8 cellular contexts compared by ENCODE assay signal in the genomic region with DNA sequence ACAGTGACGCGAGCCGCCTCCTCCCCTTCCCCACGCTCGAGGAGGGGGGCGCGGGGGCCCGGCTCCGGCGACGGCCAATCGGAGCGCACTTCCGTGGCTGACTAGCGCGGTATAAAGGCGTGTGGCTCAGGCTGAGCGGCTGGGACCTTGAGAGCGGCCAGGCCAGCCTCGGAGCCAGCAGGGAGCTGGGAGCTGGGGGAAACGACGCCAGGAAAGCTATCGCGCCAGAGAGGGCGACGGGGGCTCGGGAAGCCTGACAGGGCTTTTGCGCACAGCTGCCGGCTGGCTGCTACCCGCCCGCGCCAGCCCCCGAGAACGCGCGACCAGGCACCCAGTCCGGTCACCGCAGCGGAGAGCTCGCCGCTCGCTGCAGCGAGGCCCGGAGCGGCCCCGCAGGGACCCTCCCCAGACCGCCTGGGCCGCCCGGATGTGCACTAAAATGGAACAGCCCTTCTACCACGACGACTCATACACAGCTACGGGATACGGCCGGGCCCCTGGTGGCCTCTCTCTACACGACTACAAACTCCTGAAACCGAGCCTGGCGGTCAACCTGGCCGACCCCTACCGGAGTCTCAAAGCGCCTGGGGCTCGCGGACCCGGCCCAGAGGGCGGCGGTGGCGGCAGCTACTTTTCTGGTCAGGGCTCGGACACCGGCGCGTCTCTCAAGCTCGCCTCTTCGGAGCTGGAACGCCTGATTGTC. TPM values are rescaled to one million over a fixed set of nuclear protein-coding genes. Genes with fewer than 3 reads are reported as not detected.
DNase-seq lines count a peak whose midpoint lies in the region; ATAC-seq and TF ChIP-seq lines count a peak whose summit lies in the region.

Gene JUNB, plus strand, starts transcription at position 142 of the 703 bp plus-strand sequence. Its CDS starts 286 bp downstream, at position 428.

- ATAC-seq in DND-41 (ENCODE audit: insufficient read depth, low read depth) (peak; percentile 70), GM23338 (peak; percentile 20), gastroesophageal sphincter (peak; percentile 54)

- peak; percentile 26 for TF ChIP-seq CTCF in DND-41 (IDR thresholded peaks at IDR 0.05; ENCODE audit: borderline replicate concordance, extremely low read depth, low read length, poor library complexity, severe bottlenecking)
- TF ChIP-seq CTCF in GM23338 (conservative IDR thresholded peaks at IDR 0.05; ENCODE audit: low read depth in 2 of 2): no peak
- no peak for TF ChIP-seq CTCF in NB4 (IDR thresholded peaks at IDR 0.05; ENCODE audit: low read depth, low read length)
- no peak; the same call in 1 of the 2 replicates for TF ChIP-seq CTCF in SK-N-SH (IDR thresholded peaks at IDR 0.05)
- TF ChIP-seq CTCF in gastroesophageal sphincter (IDR thresholded peaks at IDR 0.05): peak in 1 of 4 experiments; percentile 26

- H3K9me3 ChIP-seq in DND-41 (ENCODE audit: insufficient read depth, low read length, severe bottlenecking): no peaks in the 10 kb centered on the region
- no peaks in the 10 kb centered on the region for H3K9me3 ChIP-seq in SK-N-SH
- H3K9me3 ChIP-seq in gastroesophageal sphincter: no peaks in the 10 kb centered on the region

- H3K27ac ChIP-seq in DND-41 (ENCODE audit: low read length) (peak within 1 kb of the TSS; percentile 89), GM23338 (ENCODE audit: low read depth) (peak within 1 kb of the TSS; percentile 87), SK-N-SH (ENCODE audit: low read depth in 2 of 2, low read length in 1 of 2) (peak within 1 kb of the TSS; percentile 96 to 97), gastroesophageal sphincter (peak within 1 kb of the TSS; percentile 89 to 100 (median 98)), substantia nigra (ENCODE audit: low read depth, low read length, poor library complexity, severe bottlenecking) (peak within 1 kb of the TSS; percentile 99)

- H3K27ac Mint-ChIP-seq in GM23338: no peak within 1 kb of the TSS

- peaks cover 3% of the 10 kb centered on the region; the same call in 2 of the 3 replicates for H3K9me3 Mint-ChIP-seq in GM23338

- peak; percentile 100 for TF ChIP-seq POLR2A in NB4 (IDR thresholded peaks at IDR 0.05; ENCODE audit: extremely low read depth, insufficient read length)
- peak; percentile 100 for TF ChIP-seq POLR2A in gastroesophageal sphincter (IDR thresholded peaks at IDR 0.05)

- H2AFZ ChIP-seq in DND-41 (ENCODE audit: low read depth, low read length) (peak within 1 kb of the TSS; percentile 66), GM23338 (peak within 1 kb of the TSS; percentile 78), SK-N-SH (ENCODE audit: low read depth) (peak within 1 kb of the TSS; percentile 63; the same call in 1 of the 2 replicates)

- peak; percentile 20; the same call in 1 of the 2 replicates for TF ChIP-seq RAD21 in SK-N-SH (IDR thresholded peaks at IDR 0.05; ENCODE audit: low read length)

- peak within 1 kb of the TSS; percentile 79 for H3K9ac ChIP-seq in DND-41 (ENCODE audit: low read depth, low read length)
- peak within 1 kb of the TSS; percentile 95 for H3K9ac ChIP-seq in SK-N-SH

- peaks cover 36% of the 10 kb centered on the region for H3K4me1 Mint-ChIP-seq in GM23338

- H4K20me1 ChIP-seq in DND-41 (ENCODE audit: insufficient read depth, low read length): no peaks in the 10 kb centered on the region; the same call in 1 of the 2 replicates
- no peaks in the 10 kb centered on the region for H4K20me1 ChIP-seq in GM23338 (replicated peaks; ENCODE audit: insufficient read depth)
- H4K20me1 ChIP-seq in SK-N-SH (ENCODE audit: insufficient read depth): peaks cover 17% of the 10 kb centered on the region

- WGBS in SK-N-SH (ENCODE audit: low lambda C conversion rate): 0% methylated on average over 16 of the region's 73 CpGs
- WGBS in gastroesophageal sphincter (ENCODE audit: low coverage in 1 of 2), 2 donors: no CpG with 5 or more reads among the region's 73 CpGs

- CTCF ChIA-PET in SK-N-SH (lab: Yijun Ruan, JAX): interaction anchor here (0.7 to 17.1 kb wide), 9 partner anchors 10 to 174 kb away, joined by 3 to 447 read pairs (median 5); partner anchors contain the start of genes HOOK2, PRDX2, RNASEH2A and THSD8

- peak within 1 kb of the TSS; percentile 78 for H3K4me2 ChIP-seq in DND-41 (ENCODE audit: insufficient read depth, low read length)
- peak within 1 kb of the TSS; percentile 96 for H3K4me2 ChIP-seq in GM23338
- H3K4me2 ChIP-seq in SK-N-SH: peak within 1 kb of the TSS; percentile 88

- H3K36me3 ChIP-seq in DND-41 (ENCODE audit: insufficient read depth, low read length) (no peaks in the 10 kb centered on the region; the same call in 1 of the 2 replicates), GM23338 (ENCODE audit: insufficient read depth) (no peaks in the 10 kb centered on the region), SK-N-SH (replicated peaks in 1 of 2; ENCODE audit: control insufficient read depth in 1 of 2, insufficient read depth in 2 of 2, low read length in 1 of 2) (peaks cover 0 to 6% of the 10 kb centered on the region in 2 experiments), gastroesophageal sphincter (no peaks in the 10 kb centered on the region)

- H3K79me2 ChIP-seq in DND-41 (ENCODE audit: insufficient read depth, low read length) (peaks cover 23% of the 10 kb centered on the region), GM23338 (replicated peaks; ENCODE audit: insufficient read depth) (no peaks in the 10 kb centered on the region), SK-N-SH (ENCODE audit: insufficient read depth) (peaks cover 20% of the 10 kb centered on the region)

- H3F3A ChIP-seq in GM23338 (replicated peaks; ENCODE audit: low read depth): peaks cover 29% of the 10 kb centered on the region; the same call in 1 of the 2 replicates
- H3F3A ChIP-seq in SK-N-SH (replicated peaks; ENCODE audit: insufficient read depth): peaks cover 46% of the 10 kb centered on the region

- H3K27me3 ChIP-seq in DND-41 (ENCODE audit: insufficient read depth, low read length, poor library complexity) (no peaks in the 10 kb centered on the region), GM23338 (ENCODE audit: insufficient read depth) (peaks cover 27% of the 10 kb centered on the region), SK-N-SH (ENCODE audit: insufficient read depth) (no peaks in the 10 kb centered on the region), gastroesophageal sphincter (no peaks in the 10 kb centered on the region)

- H3K36me3 Mint-ChIP-seq in GM23338 (ENCODE audit: low read depth): peaks cover 4% of the 10 kb centered on the region; the same call in 2 of the 3 replicates

- POLR2A ChIA-PET in SK-N-SH (lab: Yijun Ruan, JAX): interaction anchor here (0.6 to 4.4 kb wide), 22 partner anchors 8 to 1420 kb away, joined by 3 to 88 read pairs (median 4); partner anchors contain the start of genes GCDH, GET3, PRDX2 and RNASEH2A

- H3K4me3 Mint-ChIP-seq in GM23338: peak within 1 kb of the TSS; percentile 85

- DNase-seq in DND-41 (peak; percentile 95), GM23338 (ENCODE audit: low spot score) (peak; percentile 87), NB4 (ENCODE audit: low read depth) (peak; percentile 98), SK-N-SH (peak; percentile 91), nucleus accumbens (lab: John Stamatoyannopoulos, UW) (peak; percentile 77 to 98 (median 96)), substantia nigra (lab: John Stamatoyannopoulos, UW) (peak; percentile 75 to 99 (median 96))
- DNase-seq in activated naive CD4-positive, alpha-beta T cell treated with anti-CD3 and anti-CD28 coated beads, Interleukin-2, amount 50 U/mL, for 16 hours: peak; percentile 94

- no peaks in the 10 kb centered on the region for H3K9me2 ChIP-seq in GM23338 (ENCODE audit: insufficient read depth)
- H3K9me2 ChIP-seq in SK-N-SH: no peaks in the 10 kb centered on the region

- peak within 1 kb of the TSS; percentile 69 to 71 for H3K4me3 ChIP-seq in DND-41 (ENCODE audit: low read depth in 1 of 2, low read length in 2 of 2)
- H3K4me3 ChIP-seq in GM23338: peak within 1 kb of the TSS; percentile 83
- H3K4me3 ChIP-seq in NB4 (ENCODE audit: low read depth, low read length): peak within 1 kb of the TSS; percentile 78
- H3K4me3 ChIP-seq in SK-N-SH (ENCODE audit: low read depth in 2 of 2, low read length in 1 of 2): peak within 1 kb of the TSS; percentile 80 to 88
- H3K4me3 ChIP-seq in gastroesophageal sphincter: peak within 1 kb of the TSS; percentile 60 to 97

- peaks cover 46% of the 10 kb centered on the region for H3K27me3 Mint-ChIP-seq in GM23338 (ENCODE audit: insufficient read depth, low read depth, poor library complexity)

- peaks cover 47% of the 10 kb centered on the region for H3K4me1 ChIP-seq in DND-41 (ENCODE audit: insufficient read depth, low read length)
- H3K4me1 ChIP-seq in GM23338 (ENCODE audit: insufficient read depth): peaks cover 42% of the 10 kb centered on the region
- peaks cover 32 to 45% of the 10 kb centered on the region in 2 experiments for H3K4me1 ChIP-seq in SK-N-SH (ENCODE audit: control insufficient read depth in 1 of 2, insufficient read depth in 2 of 2, low read depth in 1 of 2, low read length in 1 of 2)
- peaks cover 0 to 71% (median 26%) of the 10 kb centered on the region in 3 donors for H3K4me1 ChIP-seq in gastroesophageal sphincter

- peak in 1 of 2 experiments; percentile 39; a peak in 1 of 4 replicates for TF ChIP-seq EP300 in SK-N-SH (IDR thresholded peaks at IDR 0.05; ENCODE audit: borderline replicate concordance in 1 of 2, low read depth in 1 of 2, low read length in 1 of 2)
- TF ChIP-seq EP300 in gastroesophageal sphincter (IDR thresholded peaks at IDR 0.05): peak; percentile 59

TF ChIP-seq in GM23338, 12 proteins besides CTCF, POLR2A, EP300 and RAD21 (continues in another document):
- TF ChIP-seq EZH2 (IDR thresholded peaks at IDR 0.05; ENCODE audit: low read depth, unreplicated experiment): no peak
- peak; percentile 97 for TF ChIP-seq POLR2AphosphoS5 (IDR thresholded peaks at IDR 0.05; ENCODE audit: low read depth)

TF ChIP-seq in SK-N-SH, 30 proteins besides CTCF, POLR2A, EP300 and RAD21 (continues in another document):
- TF ChIP-seq GABPA (IDR thresholded peaks at IDR 0.05; ENCODE audit: low read depth): peak; percentile 57
- TF ChIP-seq RFX5 (IDR thresholded peaks at IDR 0.05; ENCODE audit: low read length): peak; percentile 52; the same call in 1 of the 2 replicates

RNA-seq across cellular contexts. Expression of gene JUNB, which starts in this region (rescaled TPM):
- 16.0 and 20.2 TPM in 2 replicates for total RNA-seq in GM23338 (2014; rRNA removed; shearing (Covaris generic))
- polyA plus RNA-seq in GM23338 (2016; fragmentation: Nextera tagmentation; extraction: Ambion mirVana) (7.7 and 7.8 TPM in 2 replicates), SK-N-SH (2012; rRNA removed) (165 and 224 TPM in 2 replicates)
- 80.7 and 113 TPM in 2 replicates for polyA plus RNA-seq in SK-N-SH (2012; cell fraction: cytosol; rRNA removed)
- 422 and 954 TPM in 2 replicates for polyA plus RNA-seq in SK-N-SH (2012; cell fraction: nucleus; rRNA removed)
- 100 to 1,000 TPM in 3 of 4 donors, 10 to 100 TPM in 1; 99.3 to 614 (median 168) TPM for total RNA-seq in gastroesophageal sphincter

Comparison
In these comparisons a context has a peak if more than half of its experiments do, and no peak if none do; other contexts are left out.
1. Peak in every context shown above with its lines: DNase-seq, ATAC-seq, H3K4me3 ChIP-seq and H3K27ac ChIP-seq.
2. ATAC-seq: peak in every context shown above with its lines; median percentile 70 in DND-41; 54 in gastroesophageal sphincter; 20 in GM23338.